8 cellular contexts compared by ENCODE assay signal in genomic region chr1:242454262-242455051, GRCh38.
DNase-seq lines count a peak whose midpoint lies in the region; ATAC-seq, FAIRE-seq and TF ChIP-seq lines count a peak whose summit lies in the region.

No MANE protein-coding gene starts in this region.

- no peak overlapping the region for H3K4me3 ChIP-seq in GM12875 (ENCODE audit: low read depth, low read length)
- no peak overlapping the region for H3K4me3 ChIP-seq in CD4-positive, alpha-beta memory T cell (ENCODE audit: low read length in 2 of 2)

- no peak overlapping the region for H3K4me3 Mint-ChIP-seq in WTC11
- no peak overlapping the region for H3K4me3 Mint-ChIP-seq in CD4-positive, alpha-beta memory T cell

- POLR2A ChIA-PET in WTC11 (lab: Charles Lee): interaction anchor here (0.6 to 1.0 kb wide), 2 partner anchors 8 to 244 kb away, joined by 3 read pairs; no protein-coding TSS in a partner anchor
- POLR2A ChIA-PET in CD4-positive, alpha-beta memory T cell (lab: Charles Lee; ENCODE audit: partially characterized antibody): no interaction called here

- H3K36me3 Mint-ChIP-seq in WTC11: no peaks in the 10 kb centered on the region
- no peaks in the 10 kb centered on the region for H3K36me3 Mint-ChIP-seq in CD4-positive, alpha-beta memory T cell

- intact Hi-C loops in CD4-positive, alpha-beta memory T cell (cut with micrococcal nuclease): loop anchor here (1.0 kb wide), 1 partner anchor 871 kb away; no protein-coding TSS in a partner anchor

- H3K36me3 ChIP-seq in CD4-positive, alpha-beta memory T cell (ENCODE audit: insufficient read depth, low read length): no peaks in the 10 kb centered on the region

- H3K27ac ChIP-seq in CD4-positive, alpha-beta memory T cell (ENCODE audit: low read depth, low read length): no peak overlapping the region

- H3K4me1 ChIP-seq in CD4-positive, alpha-beta memory T cell (ENCODE audit: insufficient read depth, low read length): no peaks in the 10 kb centered on the region

- no peaks in the 10 kb centered on the region for H3K9me3 ChIP-seq in CD4-positive, alpha-beta memory T cell (ENCODE audit: control insufficient read depth in 1 of 2, low read length in 2 of 2)

- no peaks in the 10 kb centered on the region for H3K27me3 ChIP-seq in CD4-positive, alpha-beta memory T cell (ENCODE audit: insufficient read depth, low read length)

- DNase-seq in A172 (ENCODE audit: low spot score): peak; percentile 40
- DNase-seq in NCI-H2081 treated with DMSO at 0.1 percent for 48 hours (lab: John Stamatoyannopoulos, UW): peak; percentile 61
- DNase-seq in WTC11 (ENCODE audit: low spot score): no peak
- no peak for DNase-seq in stimulated activated CD4-positive, alpha-beta T cell treated with anti-CD3 and anti-CD28 coated beads, Interleukin-4, amount 100 ng/mL, for 4 hours
- no peak for DNase-seq in CD4-positive, alpha-beta memory T cell

- peak; percentile 68 for ATAC-seq in HG02852 (IDR thresholded peaks at IDR 0.05; ENCODE audit: unreplicated experiment)
- peak; percentile 86 for ATAC-seq in WTC11

- H3K9me3 Mint-ChIP-seq in WTC11: no peaks in the 10 kb centered on the region
- H3K9me3 Mint-ChIP-seq in CD4-positive, alpha-beta memory T cell: no peaks in the 10 kb centered on the region

- TF ChIP-seq CTCF in GM12875 (IDR thresholded peaks at IDR 0.05; ENCODE audit: borderline replicate concordance, insufficient read depth, low read depth, low read length) (peak; percentile 46; the same call in 1 of the 2 replicates), WTC11 (IDR thresholded peaks at IDR 0.05) (peak; percentile 46)

- H3K27ac Mint-ChIP-seq in WTC11: no peak overlapping the region
- H3K27ac Mint-ChIP-seq in CD4-positive, alpha-beta memory T cell: no peak overlapping the region

- CTCF ChIA-PET in WTC11 (lab: Charles Lee): interaction anchor here (0.5 to 3.2 kb wide), 11 partner anchors 11 to 563 kb away, joined by 3 to 15 read pairs (median 4); no protein-coding TSS in a partner anchor
- CTCF ChIA-PET in CD4-positive, alpha-beta memory T cell (lab: Charles Lee; ENCODE audit: partially characterized antibody): interaction anchor here (0.8 to 2.6 kb wide), 8 partner anchors 8 to 872 kb away, joined by 4 to 11 read pairs (median 4); no protein-coding TSS in a partner anchor

- peak; percentile 53 for FAIRE-seq in islet of Langerhans (lab: Jason Lieb, UNC)

- H3K27me3 Mint-ChIP-seq in WTC11 (ENCODE audit: low read depth): no peaks in the 10 kb centered on the region
- peaks cover 6 to 7% of the 10 kb centered on the region in 2 donors for H3K27me3 Mint-ChIP-seq in CD4-positive, alpha-beta memory T cell

- peaks cover 60% of the 10 kb centered on the region for H3K4me1 Mint-ChIP-seq in WTC11
- peaks cover 0 to 2% (median 0%) of the 10 kb centered on the region in 4 donors for H3K4me1 Mint-ChIP-seq in CD4-positive, alpha-beta memory T cell

TF ChIP-seq in WTC11, 78 proteins besides CTCF, POLR2A, EP300 and RAD21:
- TF ChIP-seq ZNF263 (CRISPR knock-in tag; IDR thresholded peaks at IDR 0.05; ENCODE audit: low read depth): no peak
- TF ChIP-seq CREB1 (CRISPR knock-in tag; IDR thresholded peaks at IDR 0.05): no peak
- TF ChIP-seq GTF2I (CRISPR knock-in tag; conservative IDR thresholded peaks at IDR 0.05): no peak
- no peak for TF ChIP-seq AR (CRISPR knock-in tag; IDR thresholded peaks at IDR 0.05)
- no peak for TF ChIP-seq RELA (CRISPR knock-in tag; IDR thresholded peaks at IDR 0.05; ENCODE audit: borderline replicate concordance)
- no peak for TF ChIP-seq ZMAT4 (CRISPR knock-in tag; IDR thresholded peaks at IDR 0.05)
- no peak for TF ChIP-seq NFE2L1 (CRISPR knock-in tag; IDR thresholded peaks at IDR 0.05)
- TF ChIP-seq EMX1 (CRISPR knock-in tag; IDR thresholded peaks at IDR 0.05): no peak
- TF ChIP-seq IRF2 (CRISPR knock-in tag; IDR thresholded peaks at IDR 0.05; ENCODE audit: borderline replicate concordance, low read depth): no peak
- TF ChIP-seq HMGA2 (CRISPR knock-in tag; IDR thresholded peaks at IDR 0.05): no peak
- TF ChIP-seq ZNF423 (CRISPR knock-in tag; IDR thresholded peaks at IDR 0.05): no peak
- TF ChIP-seq SP1 (CRISPR knock-in tag; conservative IDR thresholded peaks at IDR 0.05): no peak
- no peak for TF ChIP-seq TP53 (CRISPR knock-in tag; IDR thresholded peaks at IDR 0.05)

Comparison
In these comparisons a context has a peak if more than half of its experiments do, and no peak if none do; other contexts are left out.
1. DNase-seq: peak in A172 (single experiment) and NCI-H2081 treated with DMSO at 0.1 percent for 48 hours (single experiment); none in WTC11 (single experiment), stimulated activated CD4-positive, alpha-beta T cell treated with anti-CD3 and anti-CD28 coated beads, Interleukin-4, amount 100 ng/mL, for 4 hours (0 of 2) and CD4-positive, alpha-beta memory T cell (0 of 5).